ENCODE assay signal across 1 cellular context in the genomic region with DNA sequence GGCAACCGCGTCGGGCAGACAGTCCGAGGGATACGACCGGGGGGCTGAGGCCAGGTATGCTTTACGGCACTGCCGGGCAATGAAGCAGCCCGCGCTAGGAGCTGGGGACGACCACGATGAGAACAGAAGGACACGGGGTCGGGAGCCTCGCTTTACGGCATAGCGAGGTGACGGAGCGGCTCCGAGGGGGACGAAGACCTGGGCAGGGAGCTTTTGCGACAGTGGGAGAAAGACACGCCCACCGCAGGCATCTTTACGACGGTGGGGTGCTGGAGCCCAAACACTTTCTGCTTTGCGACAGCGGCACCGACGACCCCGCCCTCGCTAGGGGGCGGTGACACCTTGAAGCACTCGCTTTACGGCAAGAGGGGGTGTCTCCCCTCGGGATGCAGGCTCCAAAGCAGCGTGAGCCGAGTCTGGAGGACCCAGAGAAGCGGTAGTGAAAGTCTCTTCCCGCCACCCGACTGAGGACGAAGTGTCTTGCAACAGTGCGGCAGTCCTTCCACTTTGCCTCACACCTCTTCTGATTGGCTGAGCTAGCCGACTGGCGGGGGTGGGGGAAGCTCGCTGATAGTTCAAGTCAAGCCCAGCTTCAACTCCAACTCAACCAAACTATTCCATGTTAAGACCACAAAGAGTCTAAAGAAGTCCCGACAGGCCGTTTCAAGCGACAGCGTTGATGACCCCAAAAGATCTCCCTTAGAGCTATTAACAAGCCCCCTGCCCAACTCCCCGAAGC.
A peak's percentile ranks its signal among the peaks of the same experiment; 100 is the strongest.
TF ChIP-seq lines count a peak whose summit lies in the region.

No MANE protein-coding gene starts in this region.

TF ChIP-seq in HepG2, 621 proteins besides CTCF, POLR2A, EP300 and RAD21 (continued from another document):
- 0 out of 2 replicates have a peak, but pooled peaks have one; percentile 23 for TF ChIP-seq WIZ (CRISPR knock-in tag; IDR thresholded peaks at IDR 0.05)
- peak; percentile 66 for TF ChIP-seq XRCC5 (optimal IDR thresholded peaks at IDR 0.05; ENCODE audit: low read length)
- no peak for TF ChIP-seq ZSCAN21 (CRISPR knock-in tag; IDR thresholded peaks at IDR 0.05; ENCODE audit: borderline replicate concordance)
- peak; percentile 76 for TF ChIP-seq RFX3 (CRISPR knock-in tag; IDR thresholded peaks at IDR 0.05)
- TF ChIP-seq, protein P1, sequence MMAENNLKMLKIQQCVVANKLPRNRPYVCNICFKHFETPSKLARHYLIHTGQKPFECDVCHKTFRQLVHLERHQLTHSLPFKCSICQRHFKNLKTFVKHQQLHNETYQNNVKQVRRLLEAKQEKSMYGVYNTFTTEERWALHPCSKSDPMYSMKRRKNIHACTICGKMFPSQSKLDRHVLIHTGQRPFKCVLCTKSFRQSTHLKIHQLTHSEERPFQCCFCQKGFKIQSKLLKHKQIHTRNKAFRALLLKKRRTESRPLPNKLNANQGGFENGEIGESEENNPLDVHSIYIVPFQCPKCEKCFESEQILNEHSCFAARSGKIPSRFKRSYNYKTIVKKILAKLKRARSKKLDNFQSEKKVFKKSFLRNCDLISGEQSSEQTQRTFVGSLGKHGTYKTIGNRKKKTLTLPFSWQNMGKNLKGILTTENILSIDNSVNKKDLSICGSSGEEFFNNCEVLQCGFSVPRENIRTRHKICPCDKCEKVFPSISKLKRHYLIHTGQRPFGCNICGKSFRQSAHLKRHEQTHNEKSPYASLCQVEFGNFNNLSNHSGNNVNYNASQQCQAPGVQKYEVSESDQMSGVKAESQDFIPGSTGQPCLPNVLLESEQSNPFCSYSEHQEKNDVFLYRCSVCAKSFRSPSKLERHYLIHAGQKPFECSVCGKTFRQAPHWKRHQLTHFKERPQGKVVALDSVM (CRISPR knock-in tag; IDR thresholded peaks at IDR 0.05) = no peak
- peak; percentile 91 for TF ChIP-seq GATAD1 (CRISPR knock-in tag; IDR thresholded peaks at IDR 0.05)
- TF ChIP-seq SP5 (CRISPR knock-in tag; IDR thresholded peaks at IDR 0.05; ENCODE audit: borderline replicate concordance, low read depth) = peak; percentile 69
- TF ChIP-seq FOXK1 (CRISPR knock-in tag; IDR thresholded peaks at IDR 0.05; ENCODE audit: borderline replicate concordance, low read depth) = peak; percentile 66
- TF ChIP-seq POLR2AphosphoS5 (IDR thresholded peaks at IDR 0.05; ENCODE audit: low read depth, low read length) = peak; percentile 84
- TF ChIP-seq SAP130 (CRISPR knock-in tag; IDR thresholded peaks at IDR 0.05; ENCODE audit: low read depth) = peak; percentile 91
- TF ChIP-seq ZBTB3 (CRISPR knock-in tag; IDR thresholded peaks at IDR 0.05; ENCODE audit: borderline replicate concordance, low read depth) = peak; percentile 46; the same call in 1 of the 2 replicates
- TF ChIP-seq, protein P2, sequence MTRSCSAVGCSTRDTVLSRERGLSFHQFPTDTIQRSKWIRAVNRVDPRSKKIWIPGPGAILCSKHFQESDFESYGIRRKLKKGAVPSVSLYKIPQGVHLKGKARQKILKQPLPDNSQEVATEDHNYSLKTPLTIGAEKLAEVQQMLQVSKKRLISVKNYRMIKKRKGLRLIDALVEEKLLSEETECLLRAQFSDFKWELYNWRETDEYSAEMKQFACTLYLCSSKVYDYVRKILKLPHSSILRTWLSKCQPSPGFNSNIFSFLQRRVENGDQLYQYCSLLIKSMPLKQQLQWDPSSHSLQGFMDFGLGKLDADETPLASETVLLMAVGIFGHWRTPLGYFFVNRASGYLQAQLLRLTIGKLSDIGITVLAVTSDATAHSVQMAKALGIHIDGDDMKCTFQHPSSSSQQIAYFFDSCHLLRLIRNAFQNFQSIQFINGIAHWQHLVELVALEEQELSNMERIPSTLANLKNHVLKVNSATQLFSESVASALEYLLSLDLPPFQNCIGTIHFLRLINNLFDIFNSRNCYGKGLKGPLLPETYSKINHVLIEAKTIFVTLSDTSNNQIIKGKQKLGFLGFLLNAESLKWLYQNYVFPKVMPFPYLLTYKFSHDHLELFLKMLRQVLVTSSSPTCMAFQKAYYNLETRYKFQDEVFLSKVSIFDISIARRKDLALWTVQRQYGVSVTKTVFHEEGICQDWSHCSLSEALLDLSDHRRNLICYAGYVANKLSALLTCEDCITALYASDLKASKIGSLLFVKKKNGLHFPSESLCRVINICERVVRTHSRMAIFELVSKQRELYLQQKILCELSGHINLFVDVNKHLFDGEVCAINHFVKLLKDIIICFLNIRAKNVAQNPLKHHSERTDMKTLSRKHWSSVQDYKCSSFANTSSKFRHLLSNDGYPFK (CRISPR knock-in tag; IDR thresholded peaks at IDR 0.05; ENCODE audit: borderline replicate concordance) = peak; percentile 100
- peak; percentile 47 for TF ChIP-seq IKZF4 (CRISPR knock-in tag; IDR thresholded peaks at IDR 0.05; ENCODE audit: borderline replicate concordance, low read depth, not compliant biosample characterization)
- peak; percentile 64; the same call in 1 of the 2 replicates for TF ChIP-seq MEIS1 (CRISPR knock-in tag; IDR thresholded peaks at IDR 0.05; ENCODE audit: borderline replicate concordance)
- TF ChIP-seq HCFC1 (IDR thresholded peaks at IDR 0.05; ENCODE audit: low read depth, low read length) = peak; percentile 42; the same call in 1 of the 2 replicates
- peak; percentile 52; the same call in 1 of the 2 replicates for TF ChIP-seq ZNF782 (CRISPR knock-in tag; IDR thresholded peaks at IDR 0.05; ENCODE audit: borderline replicate concordance)
- peak; percentile 52; the same call in 1 of the 2 replicates for TF ChIP-seq HIVEP1 (CRISPR knock-in tag; IDR thresholded peaks at IDR 0.05)
- TF ChIP-seq KDM2A (CRISPR knock-in tag; IDR thresholded peaks at IDR 0.05; ENCODE audit: borderline replicate concordance, low read depth) = peak; percentile 89
- TF ChIP-seq, protein P3, sequence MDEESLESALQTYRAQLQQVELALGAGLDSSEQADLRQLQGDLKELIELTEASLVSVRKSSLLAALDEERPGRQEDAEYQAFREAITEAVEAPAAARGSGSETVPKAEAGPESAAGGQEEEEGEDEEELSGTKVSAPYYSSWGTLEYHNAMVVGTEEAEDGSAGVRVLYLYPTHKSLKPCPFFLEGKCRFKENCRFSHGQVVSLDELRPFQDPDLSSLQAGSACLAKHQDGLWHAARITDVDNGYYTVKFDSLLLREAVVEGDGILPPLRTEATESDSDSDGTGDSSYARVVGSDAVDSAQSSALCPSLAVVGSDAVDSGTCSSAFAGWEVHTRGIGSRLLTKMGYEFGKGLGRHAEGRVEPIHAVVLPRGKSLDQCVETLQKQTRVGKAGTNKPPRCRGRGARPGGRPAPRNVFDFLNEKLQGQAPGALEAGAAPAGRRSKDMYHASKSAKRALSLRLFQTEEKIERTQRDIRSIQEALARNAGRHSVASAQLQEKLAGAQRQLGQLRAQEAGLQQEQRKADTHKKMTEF (CRISPR knock-in tag; IDR thresholded peaks at IDR 0.05) = peak; percentile 66; the same call in 1 of the 2 replicates
- TF ChIP-seq, protein P4, sequence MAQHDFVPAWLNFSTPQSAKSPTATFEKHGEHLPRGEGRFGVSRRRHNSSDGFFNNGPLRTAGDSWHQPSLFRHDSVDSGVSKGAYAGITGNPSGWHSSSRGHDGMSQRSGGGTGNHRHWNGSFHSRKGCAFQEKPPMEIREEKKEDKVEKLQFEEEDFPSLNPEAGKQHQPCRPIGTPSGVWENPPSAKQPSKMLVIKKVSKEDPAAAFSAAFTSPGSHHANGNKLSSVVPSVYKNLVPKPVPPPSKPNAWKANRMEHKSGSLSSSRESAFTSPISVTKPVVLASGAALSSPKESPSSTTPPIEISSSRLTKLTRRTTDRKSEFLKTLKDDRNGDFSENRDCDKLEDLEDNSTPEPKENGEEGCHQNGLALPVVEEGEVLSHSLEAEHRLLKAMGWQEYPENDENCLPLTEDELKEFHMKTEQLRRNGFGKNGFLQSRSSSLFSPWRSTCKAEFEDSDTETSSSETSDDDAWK (CRISPR knock-in tag; IDR thresholded peaks at IDR 0.05) = no peak
